ENCODE assay signal across 8 cellular contexts in the genomic region with DNA sequence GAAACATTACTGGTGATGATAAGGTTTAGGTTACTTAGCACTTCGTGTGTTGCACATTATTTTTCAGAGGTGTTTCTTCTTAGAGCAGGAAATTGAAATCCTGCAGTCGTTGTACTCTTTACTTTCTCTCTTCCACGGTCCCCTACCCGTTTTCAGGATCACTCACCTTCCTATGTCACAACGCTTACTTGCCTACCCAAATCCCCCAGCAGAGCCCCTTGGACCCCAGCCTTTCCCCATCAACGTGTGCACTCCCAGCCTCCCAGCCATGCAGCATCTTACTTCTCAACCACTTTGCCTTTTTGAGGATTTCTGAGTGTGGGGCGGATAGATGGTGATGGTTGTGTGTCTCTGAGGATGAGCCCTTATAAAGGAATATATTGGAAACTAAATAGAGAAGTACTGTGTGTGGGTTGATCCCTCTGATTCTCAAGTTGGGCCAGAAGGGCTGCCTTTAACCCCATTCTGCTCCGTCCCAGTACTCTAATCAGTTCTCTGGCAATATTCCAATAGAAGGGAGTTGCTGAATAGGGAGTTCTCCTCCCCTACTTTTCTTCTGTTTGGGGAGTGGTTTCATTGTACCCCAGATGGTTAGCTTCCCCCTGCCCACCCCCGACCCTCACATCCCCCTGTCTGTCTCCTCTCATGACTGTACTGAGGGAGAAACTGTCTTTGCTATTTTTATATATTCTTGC. TPM values are rescaled to one million over a fixed set of nuclear protein-coding genes. Genes with fewer than 3 reads are reported as not detected.
DNase-seq lines count a peak whose midpoint lies in the region; ATAC-seq and TF ChIP-seq lines count a peak whose summit lies in the region.

No MANE protein-coding gene starts in this region.

- ATAC-seq in GM18517 (IDR thresholded peaks at IDR 0.05; ENCODE audit: unreplicated experiment) = no peak

- H3K27ac ChIP-seq in brain microvascular endothelial cell (peak overlapping the region; percentile 53), liver (ENCODE audit: low read depth in 1 of 2, low read length in 2 of 2) (peak overlapping the region; percentile 70 to 81)

- H3K9me3 Mint-ChIP-seq in activated CD4-positive, alpha-beta T cell treated with anti-CD3 and anti-CD28 coated beads, Interleukin-2, amount 10 ng/mL, durations not matched to agents 7 days and 5 days = no peaks in the 10 kb centered on the region
- H3K9me3 Mint-ChIP-seq in type B pancreatic cell = no peaks in the 10 kb centered on the region

- in situ Hi-C loops in brain microvascular endothelial cell (cut with HindIII; ENCODE audit: low pct_ligation_motif_present, low sequenced_read_pairs) (no loop called here), KBM-7 (cut with MboI; ENCODE audit: low pct_unique_long_range_greater_than_20kb, low sequenced_read_pairs) (no loop called here)

- no peak for DNase-seq in activated CD4-positive, alpha-beta T cell treated with anti-CD3 and anti-CD28 coated beads, Interleukin-2, amount 10 ng/mL, durations not matched to agents 7 days and 5 days
- DNase-seq in activated CD4-positive, alpha-beta T cell treated with anti-CD3 and anti-CD28 coated beads, Interleukin-2, amount 50 U/mL, for 48 hours = no peak
- no peak for DNase-seq in brain microvascular endothelial cell
- no peak for DNase-seq in type B pancreatic cell (ENCODE audit: extremely low spot score, unreplicated experiment)
- DNase-seq in KBM-7 = no peak
- DNase-seq in NCI-H446 treated with DMSO at 0.1 percent for 48 hours (lab: John Stamatoyannopoulos, UW) = no peak

- no peak for TF ChIP-seq RAD21 in liver (IDR thresholded peaks at IDR 0.05)

- H3K36me3 Mint-ChIP-seq in activated CD4-positive, alpha-beta T cell treated with anti-CD3 and anti-CD28 coated beads, Interleukin-2, amount 10 ng/mL, durations not matched to agents 7 days and 5 days (ENCODE audit: low read depth) = no peaks in the 10 kb centered on the region
- H3K36me3 Mint-ChIP-seq in type B pancreatic cell = no peaks in the 10 kb centered on the region

- peak overlapping the region; percentile 69 for H3K27ac Mint-ChIP-seq in activated CD4-positive, alpha-beta T cell treated with anti-CD3 and anti-CD28 coated beads, Interleukin-2, amount 10 ng/mL, durations not matched to agents 7 days and 5 days
- H3K27ac Mint-ChIP-seq in type B pancreatic cell = peak overlapping the region; percentile 73

- H3K9ac ChIP-seq in liver (ENCODE audit: low read depth in 1 of 2, low read length in 2 of 2) = peak overlapping the region; percentile 16 to 36

- H3K9me3 ChIP-seq in liver (ENCODE audit: control insufficient read depth in 4 of 4, low read length in 3 of 4) = no peaks in the 10 kb centered on the region

- H3K36me3 ChIP-seq in brain microvascular endothelial cell (replicated peaks) (no peaks in the 10 kb centered on the region), liver (ENCODE audit: control insufficient read depth in 4 of 4, insufficient read depth in 3 of 4, low read depth in 1 of 4, low read length in 3 of 4) (no peaks in the 10 kb centered on the region)

- CTCF ChIA-PET in activated CD4-positive, alpha-beta T cell treated with anti-CD3 and anti-CD28 coated beads, Interleukin-2, amount 10 ng/mL, durations not matched to agents 7 days and 5 days (lab: Charles Lee) = no interaction called here

- H3K27me3 Mint-ChIP-seq in activated CD4-positive, alpha-beta T cell treated with anti-CD3 and anti-CD28 coated beads, Interleukin-2, amount 10 ng/mL, durations not matched to agents 7 days and 5 days = peaks cover 15% of the 10 kb centered on the region
- H3K27me3 Mint-ChIP-seq in type B pancreatic cell = peaks cover 13% of the 10 kb centered on the region

- H3K4me1 Mint-ChIP-seq in activated CD4-positive, alpha-beta T cell treated with anti-CD3 and anti-CD28 coated beads, Interleukin-2, amount 10 ng/mL, durations not matched to agents 7 days and 5 days = peaks cover 18% of the 10 kb centered on the region
- H3K4me1 Mint-ChIP-seq in type B pancreatic cell (ENCODE audit: unreplicated experiment) = peaks cover 6% of the 10 kb centered on the region

- H3K4me3 ChIP-seq in brain microvascular endothelial cell (ENCODE audit: low read depth, low read length) (peak overlapping the region; percentile 35), liver (ENCODE audit: low read depth in 1 of 3, low read length in 3 of 3) (peak overlapping the region in 2 of 3 donors; percentile 59 to 74)

- H3K4me1 ChIP-seq in liver (ENCODE audit: control insufficient read depth in 4 of 4, insufficient read depth in 4 of 4, low read length in 3 of 4) = peaks cover 0 to 5% (median under 1%) of the 10 kb centered on the region in 4 donors

- peak overlapping the region; percentile 65 for H3K4me3 Mint-ChIP-seq in activated CD4-positive, alpha-beta T cell treated with anti-CD3 and anti-CD28 coated beads, Interleukin-2, amount 10 ng/mL, durations not matched to agents 7 days and 5 days
- H3K4me3 Mint-ChIP-seq in type B pancreatic cell = peak overlapping the region; percentile 88

- 20% methylated on average over 9 of the region's 9 CpGs for whole genome bisulfite sequencing in liver

- TF ChIP-seq CTCF in brain microvascular endothelial cell (IDR thresholded peaks at IDR 0.05; ENCODE audit: low read depth, low read length, missing control alignments) (no peak), liver (IDR thresholded peaks at IDR 0.05; ENCODE audit: low read depth, low read length, missing input control) (no peak), type B pancreatic cell (conservative IDR thresholded peaks at IDR 0.05) (no peak)

- H3K27me3 ChIP-seq in brain microvascular endothelial cell (replicated peaks) (no peaks in the 10 kb centered on the region), liver (ENCODE audit: control insufficient read depth in 4 of 4, insufficient read depth in 4 of 4, low read length in 3 of 4) (peaks cover 0 to 3% (median 0%) of the 10 kb centered on the region in 4 donors)

- POLR2A ChIA-PET in activated CD4-positive, alpha-beta T cell treated with anti-CD3 and anti-CD28 coated beads, Interleukin-2, amount 10 ng/mL, durations not matched to agents 7 days and 5 days (lab: Charles Lee) = no interaction called here

TF ChIP-seq in liver, 16 proteins besides CTCF, POLR2A, EP300 and RAD21:
- TF ChIP-seq JUND (IDR thresholded peaks at IDR 0.05) (no peak), NR2F2 (IDR thresholded peaks at IDR 0.05) (no peak), REST (IDR thresholded peaks at IDR 0.05) (no peak), ATF3 (IDR thresholded peaks at IDR 0.05) (no peak), FOXA2 (IDR thresholded peaks at IDR 0.05) (no peak), YY1 (IDR thresholded peaks at IDR 0.05) (no peak), TAF1 (conservative IDR thresholded peaks at IDR 0.05) (no peak)
TF ChIP-seq in liver: peak in this region for 0.

RNA-seq across cellular contexts. Expression of gene MID2, which starts 1.6 kb away (rescaled TPM):
- total RNA-seq in activated CD4-positive, alpha-beta T cell treated with anti-CD3 and anti-CD28 coated beads, Interleukin-2, amount 10 ng/mL, durations not matched to agents 7 days and 5 days = 1 to 10 TPM; 3.6 to 3.8 TPM
- 10 to 100 TPM in 1 of 2 donors, 1 to 10 TPM in 1; 3.7 to 12.2 TPM for total RNA-seq in liver
- polyA plus RNA-seq in liver = 1 to 10 TPM; 2.2 to 3.6 TPM
- 7.2 and 18.6 TPM in 2 replicates for total RNA-seq in type B pancreatic cell (ENCODE audit: low replicate concordance)

RNA-seq across cellular contexts. Expression of gene NCBP2L, which starts 49.8 kb away (rescaled TPM):
- not detected for total RNA-seq in activated CD4-positive, alpha-beta T cell treated with anti-CD3 and anti-CD28 coated beads, Interleukin-2, amount 10 ng/mL, durations not matched to agents 7 days and 5 days
- under 1 TPM in 1 of 2 donors, not detected in 1; 0.08 TPM for total RNA-seq in liver
- polyA plus RNA-seq in liver = under 1 TPM; 0.02 to 0.24 TPM
- total RNA-seq in type B pancreatic cell (ENCODE audit: low replicate concordance) = not detected in 2 replicates

RNA-seq across cellular contexts. Expression of gene TSC22D3, which starts 51.7 kb away (rescaled TPM):
- total RNA-seq in activated CD4-positive, alpha-beta T cell treated with anti-CD3 and anti-CD28 coated beads, Interleukin-2, amount 10 ng/mL, durations not matched to agents 7 days and 5 days = 10 to 100 TPM; 36.5 to 41.9 TPM
- total RNA-seq in liver (10 to 100 TPM; 10.5 to 66.2 TPM), type B pancreatic cell (ENCODE audit: low replicate concordance) (21.0 and 34.2 TPM in 2 replicates)
- 100 to 1,000 TPM in 1 of 2 donors, 10 to 100 TPM in 1; 30.1 to 128 TPM for polyA plus RNA-seq in liver
